Comparison of ENCODE assay signal across 19 cellular contexts in genomic region chr4:53455766-53456165, GRCh38.
"Had no signal": no experiment of that assay in that cellular context is flagged by ENCODE, and none has a peak within 500 bp of the region (broad histone marks: within the 10 kb centered on the region; RNA-seq: fewer than 3 reads in every experiment).

No MANE protein-coding gene starts in this region.

- H3K4me3 Mint-ChIP-seq: activated CD8-positive, alpha-beta memory T cell treated with anti-CD3 and anti-CD28 coated beads, Interleukin-2, amount 10 ng/mL, durations not matched to agents 7 days and 5 days; activated naive CD8-positive, alpha-beta T cell; activated T-cell treated with anti-CD3 and anti-CD28 coated beads, Interleukin-2, amount 50 U/mL, for 24 hours; endodermal cell; immature natural killer cell; naive thymus-derived CD8-positive, alpha-beta T cell; stimulated activated naive B cell treated with anti-CD40 and anti-IgM and Interleukin-4, amounts not matched to agents 10 μg/mL and 1 μg/mL and 100 μg/mL, for 72 hours; type B pancreatic cell had no signal

- ATAC-seq: activated CD8-positive, alpha-beta memory T cell treated with anti-CD3 and anti-CD28 coated beads, Interleukin-2, amount 10 ng/mL, durations not matched to agents 7 days and 5 days; esophagus mucosa; left cardiac atrium; mucosa of descending colon; naive thymus-derived CD8-positive, alpha-beta T cell; sciatic nerve; stimulated activated naive B cell treated with anti-CD40 and anti-IgM and Interleukin-4, amounts not matched to agents 10 μg/mL and 1 μg/mL and 100 μg/mL, for 72 hours had no signal

- H3K27ac ChIP-seq: suprapubic skin had no signal

- H3K27me3 Mint-ChIP-seq: activated CD8-positive, alpha-beta memory T cell treated with anti-CD3 and anti-CD28 coated beads, Interleukin-2, amount 10 ng/mL, durations not matched to agents 7 days and 5 days; activated naive CD8-positive, alpha-beta T cell; activated T-cell treated with anti-CD3 and anti-CD28 coated beads, Interleukin-2, amount 50 U/mL, for 24 hours; naive thymus-derived CD8-positive, alpha-beta T cell; progenitor cell of endocrine pancreas; stimulated activated naive B cell treated with anti-CD40 and anti-IgM and Interleukin-4, amounts not matched to agents 10 μg/mL and 1 μg/mL and 100 μg/mL, for 72 hours; type B pancreatic cell had no signal

- H3K9me3 ChIP-seq: mucosa of descending colon, suprapubic skin had no signal

- H3K4me3 ChIP-seq: mucosa of descending colon, suprapubic skin had no signal

- H3K27ac Mint-ChIP-seq: activated CD8-positive, alpha-beta memory T cell treated with anti-CD3 and anti-CD28 coated beads, Interleukin-2, amount 10 ng/mL, durations not matched to agents 7 days and 5 days; activated naive CD8-positive, alpha-beta T cell; activated T-cell treated with anti-CD3 and anti-CD28 coated beads, Interleukin-2, amount 50 U/mL, for 24 hours; endodermal cell; immature natural killer cell; progenitor cell of endocrine pancreas; stimulated activated naive B cell treated with anti-CD40 and anti-IgM and Interleukin-4, amounts not matched to agents 10 μg/mL and 1 μg/mL and 100 μg/mL, for 72 hours; type B pancreatic cell had no signal

- H3K27me3 ChIP-seq: suprapubic skin had no signal

- H3K9me3 Mint-ChIP-seq: activated T-cell treated with anti-CD3 and anti-CD28 coated beads, Interleukin-2, amount 50 U/mL, for 24 hours; endodermal cell; immature natural killer cell; naive thymus-derived CD8-positive, alpha-beta T cell; stimulated activated naive B cell treated with anti-CD40 and anti-IgM and Interleukin-4, amounts not matched to agents 10 μg/mL and 1 μg/mL and 100 μg/mL, for 72 hours; type B pancreatic cell had no signal

- DNase-seq: activated CD4-positive, alpha-beta T cell treated with anti-CD3 and anti-CD28 coated beads, Interleukin-2, amount 50 U/mL, for 4 hours; activated CD4-positive, CD25-positive, alpha-beta regulatory T cell treated with anti-CD3 and anti-CD28 coated beads, Interleukin-2, amount 50 U/mL, for 72 hours; activated CD8-positive, alpha-beta memory T cell treated with anti-CD3 and anti-CD28 coated beads, Interleukin-2, amount 10 ng/mL, durations not matched to agents 7 days and 5 days; activated effector memory CD4-positive, alpha-beta T cell treated with anti-CD3 and anti-CD28 coated beads, Interleukin-2, amount 50 U/mL, for 16 hours; activated T-cell treated with anti-CD3 and anti-CD28 coated beads, Interleukin-2, amount 50 U/mL, for 24 hours; endodermal cell; glutamatergic neuron; immature natural killer cell; left cardiac atrium; mucosa of descending colon; naive thymus-derived CD8-positive, alpha-beta T cell; stimulated activated CD4-positive, alpha-beta T cell treated with anti-CD3 and anti-CD28 coated beads, Interleukin-2, amount 100 ng/mL, for 24 hours; stimulated activated naive B cell treated with anti-CD40 and anti-IgM and Interleukin-4, amounts not matched to agents 10 μg/mL and 1 μg/mL and 100 μg/mL, for 72 hours had no signal
